8 cellular contexts compared by ENCODE assay signal in genomic region chr1:108816049-108816882, GRCh38. TPM values are rescaled to one million over a fixed set of nuclear protein-coding genes. Genes with fewer than 3 reads are reported as not detected.
DNase-seq lines count a peak whose midpoint lies in the region; ATAC-seq and TF ChIP-seq lines count a peak whose summit lies in the region.

No MANE protein-coding gene starts in this region.

- no peaks in the 10 kb centered on the region for H3K36me3 Mint-ChIP-seq in activated CD8-positive, alpha-beta T cell treated with anti-CD3 and anti-CD28 coated beads for 36 hours (ENCODE audit: low read depth)

- no peak for TF ChIP-seq POLR2A in spleen (IDR thresholded peaks at IDR 0.05)

- no peaks in the 10 kb centered on the region for H3K4me1 Mint-ChIP-seq in activated CD8-positive, alpha-beta T cell treated with anti-CD3 and anti-CD28 coated beads for 36 hours (ENCODE audit: low read depth)

- H3K27ac Mint-ChIP-seq in activated CD8-positive, alpha-beta T cell treated with anti-CD3 and anti-CD28 coated beads for 36 hours = no peak overlapping the region

- CTCF ChIA-PET in activated CD8-positive, alpha-beta T cell treated with anti-CD3 and anti-CD28 coated beads for 36 hours (lab: Charles Lee) = interaction anchor here (1.1 to 5.4 kb wide), 3 partner anchors 14 to 211 kb away, joined by 3 to 51 read pairs (median 6); no protein-coding TSS in a partner anchor

- H3K27me3 Mint-ChIP-seq in activated CD8-positive, alpha-beta T cell treated with anti-CD3 and anti-CD28 coated beads for 36 hours = no peaks in the 10 kb centered on the region

- ATAC-seq in HG02973 (IDR thresholded peaks at IDR 0.05; ENCODE audit: unreplicated experiment) (no peak), GM21529 (IDR thresholded peaks at IDR 0.05; ENCODE audit: unreplicated experiment) (no peak)
- no peak for ATAC-seq in activated CD8-positive, alpha-beta T cell treated with anti-CD3 and anti-CD28 coated beads for 36 hours

- H3K36me3 ChIP-seq in spleen = peaks cover 0 to 13% (median 2%) of the 10 kb centered on the region in 6 donors

- peaks cover 0 to 12% (median 6%) of the 10 kb centered on the region in 6 donors for H3K4me1 ChIP-seq in spleen

- intact Hi-C loops in spleen (cut with DNase I; ENCODE audit: low total_unique reads) = no loop called here
- intact Hi-C loops in activated CD8-positive, alpha-beta T cell treated with anti-CD3 and anti-CD28 coated beads for 36 hours (cut with micrococcal nuclease) = no loop called here

- H3K9me3 ChIP-seq in spleen = no peaks in the 10 kb centered on the region

- POLR2A ChIA-PET in activated CD8-positive, alpha-beta T cell treated with anti-CD3 and anti-CD28 coated beads for 36 hours (lab: Charles Lee) = interaction anchor here (1.0 kb wide), 1 partner anchor 39 kb away, joined by 3 read pairs; no protein-coding TSS in a partner anchor

- H3K9me3 Mint-ChIP-seq in activated CD8-positive, alpha-beta T cell treated with anti-CD3 and anti-CD28 coated beads for 36 hours = no peaks in the 10 kb centered on the region

- no peak for TF ChIP-seq CTCF in spleen (IDR thresholded peaks at IDR 0.05 in 8 of 11, conservative IDR thresholded peaks at IDR 0.05 in 3 of 11)
- TF ChIP-seq CTCF in activated CD8-positive, alpha-beta T cell treated with anti-CD3 and anti-CD28 coated beads for 36 hours (IDR thresholded peaks at IDR 0.05) = no peak

- DNase-seq in Daoy (ENCODE audit: low read depth) (peak; percentile 95), NCI-H2227 (lab: John Stamatoyannopoulos, UW; ENCODE audit: unreplicated experiment) (peak; percentile 90), kidney tubule cell (ENCODE audit: low spot score) (peak; percentile 92), spleen (no peak)
- no peak for DNase-seq in activated CD8-positive, alpha-beta T cell treated with anti-CD3 and anti-CD28 coated beads for 36 hours

- 47 to 57% (median 53%) methylated on average over 12 of the region's 12 CpGs for WGBS in spleen, 5 donors

- H3K4me3 Mint-ChIP-seq in activated CD8-positive, alpha-beta T cell treated with anti-CD3 and anti-CD28 coated beads for 36 hours = no peak overlapping the region

- H3K27ac ChIP-seq in cingulate gyrus (ENCODE audit: low read depth, low read length) (peak overlapping the region; percentile 95), spleen (peak overlapping the region; percentile 49 to 82 (median 74))

- H3K27me3 ChIP-seq in spleen (replicated peaks in 1 of 7) = no peaks in the 10 kb centered on the region

- H3K4me3 ChIP-seq in spleen = peak overlapping the region in 4 of 8 donors; percentile 3 to 37 (median 12)

RNA-seq across cellular contexts. Expression of gene AKNAD1, which starts 40.6 kb away (rescaled TPM):
- not detected in 2 replicates for total RNA-seq in Daoy (2014; rRNA removed; shearing (Covaris generic))
- not detected for total RNA-seq in spleen
- polyA plus RNA-seq in spleen = under 1 TPM in 2 of 3 donors, not detected in 1; 0.03 to 0.11 TPM
- not detected for total RNA-seq in activated CD8-positive, alpha-beta T cell treated with anti-CD3 and anti-CD28 coated beads for 36 hours

Comparison
In these comparisons a context has a peak if more than half of its experiments do, and no peak if none do; other contexts are left out.
1. DNase-seq: peak in Daoy (single experiment), NCI-H2227 (single experiment) and kidney tubule cell (single experiment); none in spleen (single experiment) and activated CD8-positive, alpha-beta T cell treated with anti-CD3 and anti-CD28 coated beads for 36 hours (single experiment).